In the genomic region with DNA sequence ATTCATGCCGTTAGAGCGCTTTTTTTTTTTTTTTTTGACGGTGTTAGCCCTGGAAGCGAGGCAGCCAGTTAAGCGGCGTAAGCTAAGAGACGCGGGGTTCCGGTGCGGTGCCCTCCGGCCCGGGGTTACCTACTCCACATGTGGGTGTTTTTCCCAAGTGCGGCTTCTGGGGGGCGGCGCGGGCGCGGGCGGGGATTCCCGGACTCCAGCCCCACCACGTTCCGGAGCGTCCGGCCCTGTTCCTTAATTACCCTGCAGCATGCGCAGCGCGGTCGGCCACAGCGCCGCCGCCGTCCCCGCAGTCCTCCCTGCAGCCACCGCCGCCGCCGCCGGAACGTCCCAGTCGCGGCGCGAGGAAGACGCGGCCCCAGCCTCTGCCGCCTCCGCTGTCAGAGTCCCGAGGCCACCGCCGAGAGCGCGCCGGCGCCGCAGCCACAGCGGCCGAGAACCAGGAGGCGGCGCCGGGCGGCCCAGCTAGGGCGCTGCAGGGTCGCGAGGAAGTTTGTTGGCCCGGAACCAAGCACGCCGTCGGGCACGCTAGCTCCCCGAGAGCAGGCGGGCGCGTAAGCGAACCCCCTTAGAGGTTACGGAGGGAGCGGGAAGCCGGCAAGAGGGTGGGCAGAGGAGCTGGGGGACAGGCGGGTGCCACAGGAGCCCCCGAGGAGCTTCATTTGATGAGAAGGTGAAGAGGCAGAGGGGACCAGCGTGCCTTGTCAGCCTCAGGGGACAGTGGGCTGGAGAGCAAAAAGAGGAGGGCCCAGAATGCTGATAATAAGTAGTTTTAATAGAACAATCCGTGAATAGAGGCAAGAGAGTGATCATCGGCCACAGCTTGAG, we compare ENCODE assay signal across 8 cellular contexts. TPM values are rescaled to one million over a fixed set of nuclear protein-coding genes. Genes with fewer than 3 reads are reported as not detected.
DNase-seq lines count a peak whose midpoint lies in the region; ATAC-seq, FAIRE-seq and TF ChIP-seq lines count a peak whose summit lies in the region.

No MANE protein-coding gene starts in this region.

- H3K9me3 ChIP-seq in H1 (ENCODE audit: insufficient read depth in 2 of 2, low read depth in 1 of 2, low read length in 1 of 2): no peaks in the 10 kb centered on the region

- no peak overlapping the region for H3K56ac ChIP-seq in H1 (replicated peaks; ENCODE audit: insufficient read length, low read depth, low read length)

- H2BK20ac ChIP-seq in H1 (ENCODE audit: low read length): no peak overlapping the region

- FAIRE-seq in H1 (lab: Jason Lieb, UNC): no peak

- TF ChIP-seq EP300 in H1 (IDR thresholded peaks at IDR 0.05; ENCODE audit: borderline replicate concordance in 1 of 2, low read depth in 2 of 2, low read length in 2 of 2): no peak

- 0 out of 2 replicates have a peak overlapping the region, but pooled peaks have one; percentile 15 for H4K8ac ChIP-seq in H1 (ENCODE audit: extremely low read depth, insufficient read depth, low read length)

- peak overlapping the region in 1 of 4 experiments; percentile 12; a peak in 1 of 7 replicates for H3K9ac ChIP-seq in H1 (replicated peaks in 1 of 4; ENCODE audit: extremely low read depth in 1 of 4, low read depth in 3 of 4, low read length in 3 of 4)

- no peak overlapping the region for H2BK5ac ChIP-seq in H1 (ENCODE audit: low read depth, low read length)

- peak; percentile 66 for ATAC-seq in HG02852 (IDR thresholded peaks at IDR 0.05; ENCODE audit: unreplicated experiment)

- H2AK5ac ChIP-seq in H1 (ENCODE audit: low read depth, low read length): no peak overlapping the region

- H3K4me2 ChIP-seq in H1 (ENCODE audit: insufficient read depth in 1 of 2, low read depth in 2 of 2, low read length in 2 of 2): peak overlapping the region; percentile 88 to 96

- H3K79me1 ChIP-seq in H1 (ENCODE audit: low read depth, low read length): no peaks in the 10 kb centered on the region

- H3K27me3 ChIP-seq in H1 (replicated peaks in 1 of 4; ENCODE audit: control insufficient read depth in 3 of 4, extremely low read depth in 1 of 4, insufficient read depth in 3 of 4, low read length in 3 of 4): peaks cover 2 to 32% (median 21%) of the 10 kb centered on the region in 4 experiments

- H3K18ac ChIP-seq in H1 (ENCODE audit: extremely low read depth, low read length): no peak overlapping the region; the same call in none of the 2 replicates

- 2% methylated on average over 31 of the region's 82 CpGs; no CpG with 5 or more reads in 1 of the 2 experiments for WGBS in H1 (ENCODE audit: extremely low coverage in 1 of 2, insufficient coverage in 1 of 2, insufficient read length in 1 of 2, insufficient replicate concordance in 2 of 2, low coverage in 1 of 2, low lambda C conversion rate in 2 of 2, missing lambda C conversion rate in 1 of 2), 2 experiments

- POLR2A ChIA-PET in H1 (lab: Charles Lee; ENCODE audit: partially characterized antibody): no interaction called here

- TF ChIP-seq RAD21 in H1 (IDR thresholded peaks at IDR 0.05 in 1 of 2, conservative IDR thresholded peaks at IDR 0.05 in 1 of 2; ENCODE audit: low read depth in 2 of 2, low read length in 2 of 2): peak in 1 of 2 experiments; percentile 34; a peak in 1 of 4 replicates

- H4K5ac ChIP-seq in H1 (ENCODE audit: insufficient read length, low read depth, low read length): no peak overlapping the region

- TF ChIP-seq CTCF in H1 (IDR thresholded peaks at IDR 0.05; ENCODE audit: control extremely low read depth in 1 of 3, insufficient read depth in 1 of 3, low read depth in 1 of 3, low read length in 3 of 3): peak; percentile 14 to 37 (median 17)

- H3K23ac ChIP-seq in H1 (ENCODE audit: insufficient read length): no peak overlapping the region

- H2BK12ac ChIP-seq in H1 (ENCODE audit: low read depth, low read length): 0 out of 2 replicates have a peak overlapping the region, but pooled peaks have one; percentile 17

- DNase-seq in NCI-H1694 treated with DMSO at 0.1 percent for 48 hours (lab: John Stamatoyannopoulos, UW) (peak; percentile 31), NCI-H1694 (lab: John Stamatoyannopoulos, UW) (no peak), NCI-H2227 (lab: John Stamatoyannopoulos, UW; ENCODE audit: unreplicated experiment) (peak; percentile 68), H1 (ENCODE audit: low read depth in 1 of 2, low spot score in 2 of 2) (peak in 1 of 2 experiments; percentile 72), mucosa of gallbladder (ENCODE audit: low spot score) (peak; percentile 34)
- peak; percentile 56 to 67 for DNase-seq in activated CD4-positive, alpha-beta T cell treated with anti-CD3 and anti-CD28 coated beads, Interleukin-2, amount 50 U/mL, for 48 hours
- DNase-seq in stimulated activated CD8-positive, alpha-beta memory T cell treated with anti-CD3 and anti-CD28 coated beads, Interleukin-7, amount 100 ng/mL, for 1 hour (ENCODE audit: low read depth in 2 of 2): peak; percentile 9 to 32

- peaks cover 14% of the 10 kb centered on the region for H3K23me2 ChIP-seq in H1 (ENCODE audit: low read depth, low read length)

- no peak overlapping the region for H3K27ac ChIP-seq in H1 (ENCODE audit: low read depth, low read length)

- no peak overlapping the region for H4K91ac ChIP-seq in H1 (replicated peaks; ENCODE audit: insufficient read length, low read length)

- no peak overlapping the region for H2AFZ ChIP-seq in H1 (ENCODE audit: low read length)

- no peaks in the 10 kb centered on the region for H4K20me1 ChIP-seq in H1 (replicated peaks in 1 of 2; ENCODE audit: control insufficient read depth in 1 of 2, insufficient read depth in 2 of 2, low read length in 2 of 2)

- peak overlapping the region; percentile 24 to 71 (median 38) for H3K4me3 ChIP-seq in H1 (ENCODE audit: extremely low read depth in 1 of 4, insufficient read depth in 2 of 4, low read depth in 3 of 4, low read length in 4 of 4)

- CTCF ChIA-PET in H1 (lab: Charles Lee; ENCODE audit: partially characterized antibody): interaction anchor here (0.6 to 1.7 kb wide), 6 partner anchors 42 to 240 kb away, joined by 3 to 5 read pairs (median 4); partner anchors contain the start of gene LMBRD1

- no peak overlapping the region for H3K4ac ChIP-seq in H1 (replicated peaks; ENCODE audit: insufficient read length, low read depth, low read length)

- no peak for TF ChIP-seq POLR2A in H1 (IDR thresholded peaks at IDR 0.05; ENCODE audit: control extremely low read depth in 1 of 2, low read depth in 2 of 2, low read length in 2 of 2)

- H3K14ac ChIP-seq in H1 (ENCODE audit: insufficient read length): no peak overlapping the region

- H2BK15ac ChIP-seq in H1 (ENCODE audit: low read length): no peak overlapping the region

- H3K4me1 ChIP-seq in H1 (replicated peaks in 1 of 4; ENCODE audit: control insufficient read depth in 3 of 4, insufficient read depth in 4 of 4, low read length in 3 of 4): peaks cover 0 to 2% (median 0%) of the 10 kb centered on the region in 4 experiments; a peak in 2 of 7 replicates

- H2BK120ac ChIP-seq in H1 (replicated peaks; ENCODE audit: low read depth, low read length): no peak overlapping the region

- no peaks in the 10 kb centered on the region for H3K79me2 ChIP-seq in H1 (ENCODE audit: control insufficient read depth in 1 of 2, insufficient read depth in 2 of 2, low read length in 2 of 2)

- H3K36me3 ChIP-seq in H1 (ENCODE audit: control insufficient read depth in 2 of 4, insufficient read depth in 4 of 4, low read length in 3 of 4): no peaks in the 10 kb centered on the region

TF ChIP-seq in H1, 55 proteins besides CTCF, POLR2A, EP300 and RAD21 (continues in another document):
- TF ChIP-seq USF2 (IDR thresholded peaks at IDR 0.05; ENCODE audit: low read length) (no peak), KDM4A (IDR thresholded peaks at IDR 0.05; ENCODE audit: low read depth, low read length, severe bottlenecking) (peak; percentile 65), ASH2L (IDR thresholded peaks at IDR 0.05; ENCODE audit: low read length) (peak; percentile 68), RNF2 (IDR thresholded peaks at IDR 0.05; ENCODE audit: borderline replicate concordance, low read depth, low read length, missing control alignments, poor library complexity, severe bottlenecking) (no peak), TAF1 (IDR thresholded peaks at IDR 0.05; ENCODE audit: low read depth, low read length) (0 out of 2 replicates have a peak, but pooled peaks have one; percentile 18), E2F6 (IDR thresholded peaks at IDR 0.05) (peak; percentile 45; the same call in 1 of the 2 replicates), FOSL1 (IDR thresholded peaks at IDR 0.05; ENCODE audit: insufficient read depth, low read depth, low read length) (0 out of 2 replicates have a peak, but pooled peaks have one; percentile 44), MAX (IDR thresholded peaks at IDR 0.05) (peak; percentile 61; the same call in 1 of the 2 replicates), TAF7 (optimal IDR thresholded peaks at IDR 0.05; ENCODE audit: borderline replicate concordance, low read depth, low read length) (peak; percentile 47), KDM5A (IDR thresholded peaks at IDR 0.05; ENCODE audit: low read length) (no peak)

RNA-seq across cellular contexts. Expression of gene COL19A1, which starts 0.9 kb away (rescaled TPM):
- total RNA-seq in H1 (2021; fragmentation: NEBNext Ultra II Directional; extraction: Animal tissue kit (Norgen Biotek cat#: 25700)): not detected in 2 replicates
- polyA plus RNA-seq in H1 (2011; rRNA removed): not detected in 2 replicates
- polyA plus RNA-seq in H1 (2011; cell fraction: cytosol; rRNA removed): not detected
- not detected for polyA plus RNA-seq in H1 (2011; cell fraction: nucleus; rRNA removed)
- not detected in 4 replicates for polyA plus RNA-seq in H1 (2012, experiment 1 of 2)
- not detected for polyA plus RNA-seq in H1 (2012, experiment 2 of 2)
- polyA plus RNA-seq in H1 (2013, experiment 1 of 2): 0.04 TPM
- not detected for polyA plus RNA-seq in H1 (2013, experiment 2 of 2)
- polyA minus RNA-seq in H1 (2011; rRNA and poly(A)+ RNA removed): not detected in 2 replicates
- polyA minus RNA-seq in H1 (2011; cell fraction: cytosol; rRNA and poly(A)+ RNA removed): not detected
- polyA minus RNA-seq in H1 (2011; cell fraction: nucleus; rRNA and poly(A)+ RNA removed): not detected
- total RNA-seq in mucosa of gallbladder: 0.49 TPM
